ENCODE assay signal across 18 cellular contexts in genomic region chr18:58056159-58056558, GRCh38. TPM values are rescaled to one million over a fixed set of nuclear protein-coding genes. Genes with fewer than 3 reads are reported as not detected.
DNase-seq lines count a peak whose midpoint lies in the region; ATAC-seq, FAIRE-seq and TF ChIP-seq lines count a peak whose summit lies in the region.
"Had no signal": no experiment of that assay in that cellular context is flagged by ENCODE, and none has a peak within 500 bp of the region (broad histone marks: within the 10 kb centered on the region; RNA-seq: fewer than 3 reads in every experiment).

No MANE protein-coding gene starts in this region.

- H3K36me3 ChIP-seq in IMR-90 (ENCODE audit: control insufficient read depth, insufficient read depth, low read length) = no peaks in the 10 kb centered on the region
- no peaks in the 10 kb centered on the region for H3K36me3 ChIP-seq in trophoblast cell (ENCODE audit: control insufficient read depth in 1 of 2, insufficient read depth in 2 of 2, low read length in 2 of 2)

- H3K4me3 Mint-ChIP-seq in brain = peak overlapping the region in 1 of 5 experiments; percentile 44
- H3K4me3 Mint-ChIP-seq: CD4-positive, CD25-positive, alpha-beta regulatory T cell; GM23338 had no signal

- H3K9me1 ChIP-seq in IMR-90 (ENCODE audit: insufficient read depth, low read length) = no peaks in the 10 kb centered on the region; the same call in 1 of the 2 replicates

- peaks cover 80% of the 10 kb centered on the region for H3K4me1 Mint-ChIP-seq in brain

- DNase-seq in IMR-90 (no peak), trophoblast cell (no peak), HuH-7.5 (ENCODE audit: low spot score) (no peak), urothelium cell line (ENCODE audit: low spot score) (no peak)
- DNase-seq: 8988T; AML-193; CD4-positive, CD25-positive, alpha-beta regulatory T cell; DMS 273 treated with DMSO at 0.1 percent for 48 hours; DMS79; H7 had no signal

- H2AFZ ChIP-seq in IMR-90 (replicated peaks; ENCODE audit: low read length, poor library complexity) (no peak overlapping the region), trophoblast cell (ENCODE audit: insufficient read depth, low read length, poor library complexity) (no peak overlapping the region)
- H2AFZ ChIP-seq: GM23338 had no signal

- H4K91ac ChIP-seq in IMR-90 (ENCODE audit: insufficient read depth, low read depth, low read length) = no peak overlapping the region; the same call in 1 of the 2 replicates
- H4K91ac ChIP-seq in trophoblast cell (ENCODE audit: low read depth, low read length) = no peak overlapping the region

- no peak overlapping the region for H3K4ac ChIP-seq in IMR-90 (ENCODE audit: low read depth, low read length)
- no peak overlapping the region for H3K4ac ChIP-seq in trophoblast cell (ENCODE audit: low read depth, low read length)

- no peak overlapping the region for H3K4me3 ChIP-seq in IMR-90 (ENCODE audit: insufficient read depth, low read depth, low read length)
- H3K4me3 ChIP-seq in trophoblast cell (ENCODE audit: low read depth, low read length) = no peak overlapping the region
- H3K4me3 ChIP-seq: BLaER1, GM12878, GM23338 had no signal

- H2BK15ac ChIP-seq in IMR-90 (ENCODE audit: low read depth, low read length) = no peak overlapping the region

- H3K27me3 ChIP-seq in IMR-90 (ENCODE audit: control insufficient read depth, insufficient read depth, low read length) = no peaks in the 10 kb centered on the region
- no peaks in the 10 kb centered on the region for H3K27me3 ChIP-seq in trophoblast cell (ENCODE audit: insufficient read depth, low read length)
- H3K27me3 ChIP-seq: BLaER1 had no signal

- H4K8ac ChIP-seq in IMR-90 (ENCODE audit: low read depth in 2 of 2, low read length in 2 of 2) (no peak overlapping the region), trophoblast cell (ENCODE audit: low read depth, low read length) (no peak overlapping the region)

- in situ Hi-C loops in IMR-90 (cut with MboI; ENCODE audit: low sequenced_read_pairs) = no loop called here

- H3K4me1 ChIP-seq in IMR-90 (ENCODE audit: control insufficient read depth, insufficient read depth, low read length) = peaks cover 12% of the 10 kb centered on the region
- peaks cover 8 to 14% of the 10 kb centered on the region in 2 experiments for H3K4me1 ChIP-seq in trophoblast cell (ENCODE audit: control insufficient read depth in 1 of 2, insufficient read depth in 2 of 2, low read length in 2 of 2)

- no peaks in the 10 kb centered on the region for H3K9me3 ChIP-seq in IMR-90 (ENCODE audit: control insufficient read depth, insufficient read depth, low read length)
- no peaks in the 10 kb centered on the region for H3K9me3 ChIP-seq in trophoblast cell (ENCODE audit: insufficient read depth, low read depth, low read length)
- H3K9me3 ChIP-seq: BLaER1 had no signal

- POLR2A ChIA-PET in IMR-90 (lab: Charles Lee; ENCODE audit: unreplicated experiment) = no interaction called here

- no peak overlapping the region for H2AK9ac ChIP-seq in IMR-90 (replicated peaks; ENCODE audit: low read depth, low read length, poor library complexity)

- dilution Hi-C loops in IMR-90 (cut with HindIII; ENCODE audit: low sequenced_read_pairs, unreplicated experiment) = no loop called here

- H3K79me1 ChIP-seq in IMR-90 (ENCODE audit: low read depth in 1 of 2, low read length in 2 of 2) (peaks cover 9 to 27% of the 10 kb centered on the region in 2 experiments; a peak in 3 of 4 replicates), trophoblast cell (ENCODE audit: low read length) (peaks cover 1% of the 10 kb centered on the region)

- H3K27me3 Mint-ChIP-seq in brain = no peaks in the 10 kb centered on the region

- peak overlapping the region; percentile 38 for H2BK12ac ChIP-seq in trophoblast cell (ENCODE audit: low read length)

- H3K27ac ChIP-seq in C4-2B = peak overlapping the region; percentile 64
- H3K27ac ChIP-seq in IMR-90 (ENCODE audit: insufficient read depth, low read length) = no peak overlapping the region
- no peak overlapping the region for H3K27ac ChIP-seq in trophoblast cell (ENCODE audit: low read depth, low read length)
- H3K27ac ChIP-seq: BLaER1 had no signal

- no CpG with 5 or more reads among the region's 2 CpGs for WGBS in IMR-90 (ENCODE audit: extremely low coverage in 2 of 2, insufficient read length in 1 of 2), 2 experiments
- WGBS in trophoblast cell (ENCODE audit: extremely low coverage, insufficient coverage, insufficient read length) = no CpG with 5 or more reads among the region's 2 CpGs

- no peak overlapping the region for H2BK5ac ChIP-seq in IMR-90 (ENCODE audit: low read depth, low read length, poor library complexity, severe bottlenecking)
- H2BK5ac ChIP-seq in trophoblast cell (ENCODE audit: low read depth, low read length, poor library complexity) = no peak overlapping the region

- H2BK120ac ChIP-seq in IMR-90 (ENCODE audit: low read depth, low read length) (no peak overlapping the region), trophoblast cell (ENCODE audit: insufficient read depth, low read length, poor library complexity) (no peak overlapping the region)

- peak overlapping the region in 3 of 5 experiments; percentile 0 to 65 (median 44) for H3K27ac Mint-ChIP-seq in brain
- H3K27ac Mint-ChIP-seq: CD4-positive, CD25-positive, alpha-beta regulatory T cell had no signal

- H3K4me2 ChIP-seq in IMR-90 (ENCODE audit: low read depth, low read length) (no peak overlapping the region), trophoblast cell (ENCODE audit: low read length) (no peak overlapping the region)
- H3K4me2 ChIP-seq: BLaER1, GM23338 had no signal

- H2AK5ac ChIP-seq in IMR-90 (ENCODE audit: low read depth, low read length) = 0 out of 2 replicates have a peak overlapping the region, but pooled peaks have one; percentile 15
- no peak overlapping the region for H2AK5ac ChIP-seq in trophoblast cell (ENCODE audit: low read length)

- peaks cover 69% of the 10 kb centered on the region for H3K36me3 Mint-ChIP-seq in brain
- H3K36me3 Mint-ChIP-seq: CD4-positive, CD25-positive, alpha-beta regulatory T cell had no signal

- peaks cover 2% of the 10 kb centered on the region for H3K79me2 ChIP-seq in trophoblast cell (ENCODE audit: control insufficient read depth, insufficient read depth, low read length, poor library complexity)

- H4K12ac ChIP-seq in trophoblast cell (ENCODE audit: low read depth, low read length) = no peak overlapping the region

- no peak for TF ChIP-seq POLR2A in IMR-90 (IDR thresholded peaks at IDR 0.05; ENCODE audit: low read depth, low read length)

- H3K18ac ChIP-seq in IMR-90 (ENCODE audit: low read depth, low read length) (no peak overlapping the region), trophoblast cell (ENCODE audit: low read length) (no peak overlapping the region)

- no peak overlapping the region for H3K9ac ChIP-seq in IMR-90 (ENCODE audit: low read depth, low read length)
- H3K9ac ChIP-seq in trophoblast cell (ENCODE audit: low read length) = no peak overlapping the region
- H3K9ac ChIP-seq: BLaER1 had no signal

- no peak for ATAC-seq in IMR-90 (ENCODE audit: low read depth)
- ATAC-seq in HG03571 (IDR thresholded peaks at IDR 0.05; ENCODE audit: unreplicated experiment) = no peak
- ATAC-seq: GM12878, GM23338, HepG2 had no signal

- H3K14ac ChIP-seq in IMR-90 (replicated peaks; ENCODE audit: low read depth, low read length) (no peak overlapping the region), trophoblast cell (ENCODE audit: low read length) (no peak overlapping the region)

- no peak overlapping the region for H4K5ac ChIP-seq in IMR-90 (ENCODE audit: low read depth, low read length)

- BruUV-seq in IMR-90 (replicated peaks; lab: Mats Ljungman, UMichigan) = no TSS peak

- TF ChIP-seq CTCF in C4-2B (conservative IDR thresholded peaks at IDR 0.05) (no peak), IMR-90 (conservative IDR thresholded peaks at IDR 0.05; ENCODE audit: low read depth, low read length) (no peak), brain (conservative IDR thresholded peaks at IDR 0.05) (no peak)

- CTCF ChIA-PET in IMR-90 (lab: Yijun Ruan, JAX) = no interaction called here

- no peak overlapping the region for H3K56ac ChIP-seq in IMR-90 (ENCODE audit: extremely low read depth, insufficient read depth, low read length)

- no peaks in the 10 kb centered on the region for H4K20me1 ChIP-seq in IMR-90 (ENCODE audit: insufficient read depth, low read length)
- H4K20me1 ChIP-seq: BLaER1 had no signal

- H3K9me3 Mint-ChIP-seq in brain = peaks cover 0 to 3% (median 0%) of the 10 kb centered on the region in 5 experiments
- H3K9me3 Mint-ChIP-seq: CD4-positive, CD25-positive, alpha-beta regulatory T cell; GM23338 had no signal

- H3K23ac ChIP-seq in IMR-90 (ENCODE audit: low read depth, low read length) (no peak overlapping the region), trophoblast cell (ENCODE audit: low read length) (no peak overlapping the region)

- intact Hi-C loops in IMR-90 (cut with micrococcal nuclease) = no loop called here

- no peak for TF ChIP-seq RAD21 in IMR-90 (IDR thresholded peaks at IDR 0.05; ENCODE audit: low read length)

- no peak overlapping the region; the same call in 1 of the 2 replicates for H2BK20ac ChIP-seq in IMR-90 (ENCODE audit: low read depth, low read length)

- FAIRE-seq in urothelium cell line (lab: Jason Lieb, UNC) = no peak
- FAIRE-seq: GM12878, HepG2, HTR-8/SVneo had no signal

TF ChIP-seq in IMR-90, 13 proteins besides CTCF, POLR2A, EP300 and RAD21 (continues in another document):
- TF ChIP-seq MAZ (IDR thresholded peaks at IDR 0.05; ENCODE audit: borderline replicate concordance, low read depth, low read length) (no peak), MAFK (IDR thresholded peaks at IDR 0.05; ENCODE audit: low read depth, low read length) (no peak), SMC3 (IDR thresholded peaks at IDR 0.05; ENCODE audit: low read depth, low read length) (no peak), FOS (IDR thresholded peaks at IDR 0.05; ENCODE audit: low read depth, low read length) (no peak), RCOR1 (IDR thresholded peaks at IDR 0.05; ENCODE audit: insufficient replicate concordance, low read length) (no peak)
- TF ChIP-seq, protein P1, sequence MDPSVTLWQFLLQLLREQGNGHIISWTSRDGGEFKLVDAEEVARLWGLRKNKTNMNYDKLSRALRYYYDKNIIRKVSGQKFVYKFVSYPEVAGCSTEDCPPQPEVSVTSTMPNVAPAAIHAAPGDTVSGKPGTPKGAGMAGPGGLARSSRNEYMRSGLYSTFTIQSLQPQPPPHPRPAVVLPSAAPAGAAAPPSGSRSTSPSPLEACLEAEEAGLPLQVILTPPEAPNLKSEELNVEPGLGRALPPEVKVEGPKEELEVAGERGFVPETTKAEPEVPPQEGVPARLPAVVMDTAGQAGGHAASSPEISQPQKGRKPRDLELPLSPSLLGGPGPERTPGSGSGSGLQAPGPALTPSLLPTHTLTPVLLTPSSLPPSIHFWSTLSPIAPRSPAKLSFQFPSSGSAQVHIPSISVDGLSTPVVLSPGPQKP (IDR thresholded peaks at IDR 0.05; ENCODE audit: borderline replicate concordance, low read depth, low read length) = no peak

RNA-seq across cellular contexts. Expression of gene NEDD4L, which starts 12.1 kb away (rescaled TPM):
- 10.0 and 12.8 TPM in 2 replicates for total RNA-seq in IMR-90 (2012; rRNA removed)
- 10.8 and 10.9 TPM in 2 replicates for polyA plus RNA-seq in IMR-90 (2012; rRNA removed)
- polyA plus RNA-seq in IMR-90 (2012; cell fraction: cytosol; rRNA removed) = 3.9 and 8.0 TPM in 2 replicates
- polyA plus RNA-seq in IMR-90 (2012; cell fraction: nucleus; rRNA removed; ENCODE audit: low replicate concordance) = 12.3 and 32.0 TPM in 2 replicates
- polyA plus RNA-seq in brain (ENCODE audit: insufficient read depth, low read depth, low replicate concordance) = 38.5 TPM
- 112 and 117 TPM in 2 replicates for polyA plus RNA-seq in trophoblast cell (2013)
